ENCODE assay signal across 6 cellular contexts in the genomic region with DNA sequence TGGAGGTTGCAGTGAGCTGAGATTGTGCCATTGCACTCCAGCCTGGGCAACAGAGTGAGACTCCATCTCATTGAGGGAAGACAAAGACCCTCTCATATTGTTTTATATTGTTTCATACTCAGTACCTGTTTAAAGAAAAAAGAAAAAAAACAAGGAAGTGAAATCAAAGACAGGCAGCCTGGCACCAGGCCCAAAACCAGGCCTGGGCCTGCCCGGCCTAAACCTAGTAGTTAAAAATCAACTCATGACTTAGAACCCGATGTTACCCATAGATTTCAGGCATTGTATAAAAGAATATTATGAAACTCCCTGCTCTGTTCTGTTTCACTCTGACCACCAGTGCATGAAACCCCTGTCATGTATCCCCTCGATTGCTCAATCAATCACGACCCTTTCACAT. TPM values are rescaled to one million over a fixed set of nuclear protein-coding genes. Genes with fewer than 3 reads are reported as not detected.
"Had no signal": no experiment of that assay in that cellular context is flagged by ENCODE, and none has a peak within 500 bp of the region (broad histone marks: within the 10 kb centered on the region; RNA-seq: fewer than 3 reads in every experiment).

No MANE protein-coding gene starts in this region.

RNA-seq across cellular contexts. Expression of gene GOLGA8O, which starts 50.2 kb away (rescaled TPM):
- total RNA-seq: occipital lobe, right atrium auricular region, vagina had no signal
- polyA plus RNA-seq: naive thymus-derived CD4-positive, alpha-beta T cell; neural cell; smooth muscle cell had no signal
